ENCODE assay signal across 12 cellular contexts in genomic region chr15:77895742-77896141, GRCh38.
DNase-seq lines count a peak whose midpoint lies in the region; ATAC-seq and TF ChIP-seq lines count a peak whose summit lies in the region.
"Had no signal": no experiment of that assay in that cellular context is flagged by ENCODE, and none has a peak within 500 bp of the region (broad histone marks: within the 10 kb centered on the region; RNA-seq: fewer than 3 reads in every experiment).

No MANE protein-coding gene starts in this region.

- H3K4me1 ChIP-seq in GM23248 (ENCODE audit: insufficient read depth) (no peaks in the 10 kb centered on the region), osteoblast (ENCODE audit: insufficient read depth, low read length) (peaks cover 4% of the 10 kb centered on the region)

- no peaks in the 10 kb centered on the region for H3K9me3 ChIP-seq in GM23248 (ENCODE audit: low read depth)
- H3K9me3 ChIP-seq in osteoblast (ENCODE audit: low read depth, low read length), result no peaks in the 10 kb centered on the region

- in situ Hi-C loops in GM23248 (cut with MboI), result no loop called here

- H3K4me3 ChIP-seq in GM23248, result no peak overlapping the region
- H3K4me3 ChIP-seq in osteoblast (ENCODE audit: insufficient read depth, low read length), result no peak overlapping the region

- no peak overlapping the region for H3K4me2 ChIP-seq in GM23248 (ENCODE audit: unreplicated experiment)
- H3K4me2 ChIP-seq in osteoblast (ENCODE audit: insufficient read depth, low read length), result no peak overlapping the region

- DNase-seq in left ventricle myocardium superior, result peak; percentile 11
- DNase-seq in left cardiac atrium, result no peak
- peak; percentile 45 for DNase-seq in GM23248
- DNase-seq in osteoblast (ENCODE audit: insufficient read length, low spot score, missing footprints), result peak; percentile 88
- no peak for DNase-seq in endothelial cell (ENCODE audit: low spot score)
- DNase-seq in NCI-H524 (lab: John Stamatoyannopoulos, UW), result no peak
- DNase-seq: CD4-positive, CD25-positive, alpha-beta regulatory T cell; DMS53; HCEC 1CT; HFFc6; IMR-90 had no signal

- H3K36me3 ChIP-seq in GM23248 (ENCODE audit: low read depth) (no peaks in the 10 kb centered on the region), osteoblast (ENCODE audit: insufficient read depth, low read length) (no peaks in the 10 kb centered on the region)

- H3K36me3 Mint-ChIP-seq in endothelial cell (ENCODE audit: low read depth, unreplicated experiment), result peaks cover 5% of the 10 kb centered on the region
- H3K36me3 Mint-ChIP-seq: CD4-positive, CD25-positive, alpha-beta regulatory T cell had no signal

- H3K27ac Mint-ChIP-seq in endothelial cell (ENCODE audit: unreplicated experiment), result no peak overlapping the region
- H3K27ac Mint-ChIP-seq: CD4-positive, CD25-positive, alpha-beta regulatory T cell; HFFc6 had no signal

- H3K27ac ChIP-seq in GM23248, result no peak overlapping the region
- H3K27ac ChIP-seq in osteoblast (ENCODE audit: low read depth, low read length), result no peak overlapping the region

- no peak overlapping the region for H2AFZ ChIP-seq in GM23248
- H2AFZ ChIP-seq in osteoblast (ENCODE audit: low read length), result no peak overlapping the region

- H3K27me3 Mint-ChIP-seq in endothelial cell (ENCODE audit: unreplicated experiment), result peaks cover 6% of the 10 kb centered on the region
- H3K27me3 Mint-ChIP-seq: CD4-positive, CD25-positive, alpha-beta regulatory T cell had no signal

- H3K4me3 Mint-ChIP-seq in endothelial cell (ENCODE audit: unreplicated experiment), result no peak overlapping the region
- H3K4me3 Mint-ChIP-seq: CD4-positive, CD25-positive, alpha-beta regulatory T cell; HFFc6 had no signal

- WGBS in GM23248 (ENCODE audit: low coverage in 1 of 2, low lambda C conversion rate in 2 of 2, missing lambda C conversion rate in 2 of 2), 2 experiments, result 26 to 39% methylated on average over 3 of the region's 3 CpGs

- no peak overlapping the region for H3K9ac ChIP-seq in GM23248

- H4K20me1 ChIP-seq in GM23248 (ENCODE audit: insufficient read depth) (no peaks in the 10 kb centered on the region), osteoblast (ENCODE audit: insufficient read depth, low read length) (no peaks in the 10 kb centered on the region)

- no peaks in the 10 kb centered on the region for H3K9me2 ChIP-seq in GM23248 (ENCODE audit: insufficient read depth)

- intact Hi-C loops in left ventricle myocardium superior (cut with micrococcal nuclease), result no loop called here
- intact Hi-C loops in left cardiac atrium (cut with DNase I), result no loop called here

- H3K27me3 ChIP-seq in GM23248 (replicated peaks; ENCODE audit: insufficient read depth), result no peaks in the 10 kb centered on the region
- no peaks in the 10 kb centered on the region for H3K27me3 ChIP-seq in osteoblast (ENCODE audit: insufficient read depth, low read length)

- TF ChIP-seq CTCF in osteoblast (IDR thresholded peaks at IDR 0.05; ENCODE audit: extremely low read depth, low read depth, low read length) (no peak), endothelial cell (IDR thresholded peaks at IDR 0.05; ENCODE audit: unreplicated experiment) (no peak)

- ATAC-seq in left ventricle myocardium superior (no peak), left cardiac atrium (no peak), HG03565 (IDR thresholded peaks at IDR 0.05; ENCODE audit: unreplicated experiment) (no peak)

- no peaks in the 10 kb centered on the region for H3F3A ChIP-seq in GM23248 (ENCODE audit: insufficient read depth)

- H3K79me2 ChIP-seq in GM23248 (ENCODE audit: insufficient read depth) (no peaks in the 10 kb centered on the region), osteoblast (ENCODE audit: insufficient read depth, low read length) (no peaks in the 10 kb centered on the region)

- peaks cover 9% of the 10 kb centered on the region for H3K4me1 Mint-ChIP-seq in endothelial cell (ENCODE audit: unreplicated experiment)
- H3K4me1 Mint-ChIP-seq: CD4-positive, CD25-positive, alpha-beta regulatory T cell had no signal

- no peaks in the 10 kb centered on the region for H3K9me3 Mint-ChIP-seq in endothelial cell (ENCODE audit: unreplicated experiment)
- H3K9me3 Mint-ChIP-seq: CD4-positive, CD25-positive, alpha-beta regulatory T cell; HFFc6 had no signal

Comparison
In these comparisons a context has a peak if more than half of its experiments do, and no peak if none do; other contexts are left out.
1. DNase-seq: peak in left ventricle myocardium superior (single experiment), GM23248 (single experiment) and osteoblast (single experiment); none in left cardiac atrium (single experiment), endothelial cell (single experiment) and NCI-H524 (0 of 2).